14 cellular contexts compared by ENCODE assay signal in genomic region chr15:58222698-58223097, GRCh38.
DNase-seq lines count a peak whose midpoint lies in the region; ATAC-seq and TF ChIP-seq lines count a peak whose summit lies in the region.
"Had no signal": no experiment of that assay in that cellular context is flagged by ENCODE, and none has a peak within 500 bp of the region (broad histone marks: within the 10 kb centered on the region; RNA-seq: fewer than 3 reads in every experiment).

No MANE protein-coding gene starts in this region.

- POLR2A ChIA-PET in A673 (lab: Charles Lee; ENCODE audit: low non-redundant PET): no interaction called here

- H3K27me3 ChIP-seq in A673 (replicated peaks; ENCODE audit: insufficient read depth, low read depth, low read length, poor library complexity) (no peaks in the 10 kb centered on the region), RWPE2 (ENCODE audit: insufficient read depth, poor library complexity, severe bottlenecking) (no peaks in the 10 kb centered on the region), lower lobe of right lung (ENCODE audit: low read depth) (no peaks in the 10 kb centered on the region), upper lobe of left lung (no peaks in the 10 kb centered on the region)
- H3K27me3 ChIP-seq: neutrophil had no signal

- TF ChIP-seq EP300 in upper lobe of left lung (IDR thresholded peaks at IDR 0.05): no peak

- no peaks in the 10 kb centered on the region for H3K9me3 ChIP-seq in A673 (ENCODE audit: low read depth, low read length, poor library complexity, severe bottlenecking)
- no peaks in the 10 kb centered on the region for H3K9me3 ChIP-seq in RWPE2 (ENCODE audit: severe bottlenecking)
- H3K9me3 ChIP-seq in lower lobe of right lung: no peaks in the 10 kb centered on the region
- H3K9me3 ChIP-seq in upper lobe of left lung: peaks cover 0 to 3% (median 0%) of the 10 kb centered on the region in 4 donors
- H3K9me3 ChIP-seq: neutrophil had no signal

- CTCF ChIA-PET in A673 (lab: Charles Lee): no interaction called here

- 81 to 82% methylated on average over 1 of the region's 1 CpG for WGBS in upper lobe of left lung, 2 donors

- no peak for TF ChIP-seq POLR2A in upper lobe of left lung (IDR thresholded peaks at IDR 0.05)

- H3K4me1 ChIP-seq in A673 (ENCODE audit: insufficient read depth, low read length, poor library complexity, severe bottlenecking) (no peaks in the 10 kb centered on the region), RWPE2 (ENCODE audit: insufficient read depth, poor library complexity, severe bottlenecking) (no peaks in the 10 kb centered on the region), lower lobe of right lung (no peaks in the 10 kb centered on the region), upper lobe of left lung (no peaks in the 10 kb centered on the region)

- no peak for TF ChIP-seq CTCF in A673 (conservative IDR thresholded peaks at IDR 0.05; ENCODE audit: low read depth, low read length)
- peak; percentile 34 for TF ChIP-seq CTCF in RWPE2 (IDR thresholded peaks at IDR 0.05; ENCODE audit: poor library complexity, severe bottlenecking)
- peak; percentile 10 for TF ChIP-seq CTCF in foreskin fibroblast (IDR thresholded peaks at IDR 0.05; ENCODE audit: low read depth, low read length)
- TF ChIP-seq CTCF in lower lobe of right lung (IDR thresholded peaks at IDR 0.05): no peak
- TF ChIP-seq CTCF in upper lobe of left lung (IDR thresholded peaks at IDR 0.05): no peak

- no peak overlapping the region for H3K27ac ChIP-seq in A673 (ENCODE audit: low read depth, low read length, poor library complexity, severe bottlenecking)
- H3K27ac ChIP-seq in RWPE2 (ENCODE audit: poor library complexity, severe bottlenecking): no peak overlapping the region
- H3K27ac ChIP-seq in lower lobe of right lung: no peak overlapping the region
- no peak overlapping the region for H3K27ac ChIP-seq in upper lobe of left lung
- H3K27ac ChIP-seq: neutrophil had no signal

- BruUV-seq in A673 (replicated peaks; lab: Mats Ljungman, UMichigan): no TSS peak

- ATAC-seq in RWPE2 (ENCODE audit: low read depth) (no peak), lower lobe of right lung (no peak), upper lobe of left lung (ENCODE audit: low FRiP score in 2 of 2) (no peak), HG03108 (IDR thresholded peaks at IDR 0.05; ENCODE audit: unreplicated experiment) (no peak)
- ATAC-seq: stimulated activated effector memory CD8-positive, alpha-beta T cell treated with anti-CD3 and anti-CD28 coated beads, Interleukin-12 subunit alpha, Interleukin-12 subunit beta, amount 100 ng/mL, for 72 hours had no signal

- DNase-seq in A673 (ENCODE audit: low spot score): peak; percentile 23
- peak; percentile 18 for DNase-seq in EL
- DNase-seq in RWPE2 (ENCODE audit: low spot score): no peak
- peak; percentile 39 to 65 for DNase-seq in foreskin fibroblast
- DNase-seq in lower lobe of right lung: no peak
- DNase-seq in NCI-H510A (lab: John Stamatoyannopoulos, UW): no peak
- DNase-seq in upper lobe of left lung: no peak
- DNase-seq: activated CD8-positive, alpha-beta memory T cell treated with anti-CD3 and anti-CD28 coated beads, Interleukin-2, amount 50 U/mL, for 4 hours; activated naive CD4-positive, alpha-beta T cell treated with Interleukin-2 at 50 U/mL for 16 hours; DMS 273 treated with DMSO at 0.1 percent for 48 hours; NCI-H524 treated with DMSO at 0.1 percent for 48 hours had no signal

- H3K36me3 ChIP-seq in A673 (ENCODE audit: insufficient read depth, low read length, poor library complexity, severe bottlenecking) (no peaks in the 10 kb centered on the region), RWPE2 (ENCODE audit: low read depth) (no peaks in the 10 kb centered on the region), lower lobe of right lung (no peaks in the 10 kb centered on the region), upper lobe of left lung (no peaks in the 10 kb centered on the region)
- H3K36me3 ChIP-seq: neutrophil had no signal

- intact Hi-C loops in A673 (cut with micrococcal nuclease; ENCODE audit: unreplicated experiment) (loop anchor here (10.0 kb wide), 3 partner anchors 662 to 1272 kb away; no protein-coding TSS in a partner anchor), lower lobe of right lung (cut with DNase I) (no loop called here)

- H3K4me3 ChIP-seq in A673 (ENCODE audit: low read depth, low read length, poor library complexity, severe bottlenecking) (no peak overlapping the region), RWPE2 (ENCODE audit: severe bottlenecking) (no peak overlapping the region), foreskin fibroblast (ENCODE audit: low read depth in 1 of 2, low read length in 2 of 2) (no peak overlapping the region), lower lobe of right lung (no peak overlapping the region), upper lobe of left lung (no peak overlapping the region)

Comparison
In these comparisons a context has a peak if more than half of its experiments do, and no peak if none do; other contexts are left out.
1. DNase-seq: peak in A673 (single experiment), EL (single experiment) and foreskin fibroblast (2 of 2); none in RWPE2 (single experiment), lower lobe of right lung (single experiment), NCI-H510A (single experiment) and upper lobe of left lung (0 of 2).
2. CTCF ChIP-seq: peak in RWPE2 (single experiment) and foreskin fibroblast (single experiment); none in A673 (single experiment), lower lobe of right lung (single experiment) and upper lobe of left lung (0 of 6).